8 cellular contexts compared by ENCODE assay signal in the genomic region with DNA sequence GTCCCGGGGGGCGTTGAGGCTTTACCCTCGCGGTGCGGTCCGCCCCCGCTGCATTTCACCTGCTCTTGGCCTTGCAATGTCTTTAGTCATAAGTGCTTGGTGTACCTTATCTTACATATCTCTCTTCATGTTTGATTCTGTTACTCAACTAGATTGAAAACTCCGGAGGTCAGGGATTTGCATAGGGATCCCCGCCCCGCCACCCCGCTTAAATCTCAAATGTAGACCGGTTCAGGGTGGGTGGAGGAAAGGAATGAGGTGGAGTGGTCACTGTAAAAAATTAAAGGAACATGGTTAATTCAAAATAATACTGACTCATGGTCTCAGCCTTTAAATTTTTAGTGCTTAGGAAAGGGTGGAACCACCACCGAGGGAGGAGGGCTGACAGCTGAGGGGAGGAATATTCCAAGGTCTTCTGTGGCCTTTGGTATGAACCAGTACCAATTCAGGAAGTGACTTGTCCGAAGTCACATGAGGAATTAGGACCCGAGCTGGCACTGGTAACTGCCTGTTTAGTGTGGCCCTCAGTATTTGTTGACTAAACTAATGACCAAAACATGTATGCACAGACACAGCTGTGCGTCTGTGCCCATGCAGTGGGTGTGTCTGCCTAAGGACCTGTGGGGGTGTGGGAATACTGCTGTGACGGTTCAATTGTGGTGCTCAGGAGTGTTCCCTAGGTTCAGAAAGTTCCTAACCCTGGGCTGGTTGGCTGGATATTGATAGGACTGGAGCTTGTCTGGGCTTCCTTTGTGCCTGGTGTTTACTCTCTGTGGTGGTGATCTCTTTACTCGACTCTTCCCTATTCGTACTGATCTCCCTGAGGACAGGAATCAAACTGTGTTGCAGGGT. TPM values are rescaled to one million over a fixed set of nuclear protein-coding genes. Genes with fewer than 3 reads are reported as not detected.
DNase-seq lines count a peak whose midpoint lies in the region; ATAC-seq and TF ChIP-seq lines count a peak whose summit lies in the region.

No MANE protein-coding gene starts in this region.

- peak overlapping the region; percentile 65 to 79 (median 79) for H3K4me3 ChIP-seq in liver (ENCODE audit: low read depth in 1 of 3, low read length in 3 of 3)

- H3K4me1 ChIP-seq in liver (ENCODE audit: control insufficient read depth in 4 of 4, insufficient read depth in 4 of 4, low read length in 3 of 4) = peaks cover 0 to 19% (median 11%) of the 10 kb centered on the region in 4 donors

- peak; percentile 33 for ATAC-seq in GM21360 (IDR thresholded peaks at IDR 0.05; ENCODE audit: unreplicated experiment)

- H3K27ac Mint-ChIP-seq in T-helper 1 cell treated with Interleukin-12 subunit alpha and Interleukin-12 subunit beta and Interleukin-4 antibody, amounts not matched to agents 30 μg/mL and 1 μg/mL, for 36 hours = peak overlapping the region; percentile 94

- H3K4me3 Mint-ChIP-seq in T-helper 1 cell treated with Interleukin-12 subunit alpha and Interleukin-12 subunit beta and Interleukin-4 antibody, amounts not matched to agents 30 μg/mL and 1 μg/mL, for 36 hours = peak overlapping the region; percentile 95

- H3K4me1 Mint-ChIP-seq in T-helper 1 cell treated with Interleukin-12 subunit alpha and Interleukin-12 subunit beta and Interleukin-4 antibody, amounts not matched to agents 30 μg/mL and 1 μg/mL, for 36 hours (ENCODE audit: low read depth) = peaks cover 48% of the 10 kb centered on the region

- under 1% methylated on average over 19 of the region's 19 CpGs for WGBS in liver

- H3K27me3 ChIP-seq in liver (ENCODE audit: control insufficient read depth in 4 of 4, insufficient read depth in 4 of 4, low read length in 3 of 4) = no peaks in the 10 kb centered on the region

- TF ChIP-seq CTCF in liver (IDR thresholded peaks at IDR 0.05; ENCODE audit: low read depth, low read length, missing input control) = no peak

- H3K27me3 Mint-ChIP-seq in T-helper 1 cell treated with Interleukin-12 subunit alpha and Interleukin-12 subunit beta and Interleukin-4 antibody, amounts not matched to agents 30 μg/mL and 1 μg/mL, for 36 hours (ENCODE audit: low read depth) = no peaks in the 10 kb centered on the region

- no peaks in the 10 kb centered on the region for H3K9me3 ChIP-seq in liver (ENCODE audit: control insufficient read depth in 4 of 4, low read length in 3 of 4)

- H3K9me3 Mint-ChIP-seq in T-helper 1 cell treated with Interleukin-12 subunit alpha and Interleukin-12 subunit beta and Interleukin-4 antibody, amounts not matched to agents 30 μg/mL and 1 μg/mL, for 36 hours = no peaks in the 10 kb centered on the region

- no peak for TF ChIP-seq RAD21 in liver (IDR thresholded peaks at IDR 0.05)

- H3K9ac ChIP-seq in liver (ENCODE audit: low read depth in 1 of 2, low read length in 2 of 2) = peak overlapping the region; percentile 67 to 75

- H3K27ac ChIP-seq in cingulate gyrus (ENCODE audit: low read depth, low read length) = peak overlapping the region; percentile 39
- peak overlapping the region; percentile 93 to 97 for H3K27ac ChIP-seq in liver (ENCODE audit: low read depth in 1 of 2, low read length in 2 of 2)

- peaks cover 23% of the 10 kb centered on the region for H3K36me3 Mint-ChIP-seq in T-helper 1 cell treated with Interleukin-12 subunit alpha and Interleukin-12 subunit beta and Interleukin-4 antibody, amounts not matched to agents 30 μg/mL and 1 μg/mL, for 36 hours (ENCODE audit: low read depth)

- H3K36me3 ChIP-seq in liver (ENCODE audit: control insufficient read depth in 4 of 4, insufficient read depth in 3 of 4, low read depth in 1 of 4, low read length in 3 of 4) = no peaks in the 10 kb centered on the region

- DNase-seq in EH (ENCODE audit: low read depth) (peak; percentile 69), HT-29 (ENCODE audit: low spot score) (peak; percentile 67), hippocampal formation (lab: John Stamatoyannopoulos, UW) (no peak)
- DNase-seq in stimulated activated CD8-positive, alpha-beta memory T cell treated with anti-CD3 and anti-CD28 coated beads, Interleukin-15, amount 100 ng/mL, for 24 hours (ENCODE audit: low read depth) = peak; percentile 20

TF ChIP-seq in liver, 16 proteins besides CTCF, POLR2A, EP300 and RAD21:
- TF ChIP-seq RXRA (IDR thresholded peaks at IDR 0.05) (peak in 1 of 2 donors; percentile 40), HNF4G (IDR thresholded peaks at IDR 0.05) (no peak), GABPA (IDR thresholded peaks at IDR 0.05 in 1 of 2, conservative IDR thresholded peaks at IDR 0.05 in 1 of 2) (no peak), YY1 (IDR thresholded peaks at IDR 0.05) (no peak), JUND (IDR thresholded peaks at IDR 0.05) (no peak), FOXA2 (IDR thresholded peaks at IDR 0.05) (peak; percentile 53), NR2F2 (IDR thresholded peaks at IDR 0.05) (peak; percentile 15), FOXA1 (IDR thresholded peaks at IDR 0.05) (no peak), REST (IDR thresholded peaks at IDR 0.05) (peak; percentile 51), SP1 (IDR thresholded peaks at IDR 0.05) (peak; percentile 26), ZBTB33 (IDR thresholded peaks at IDR 0.05) (no peak), HNF4A (conservative IDR thresholded peaks at IDR 0.05) (peak in 1 of 2 donors; percentile 38), EGR1 (IDR thresholded peaks at IDR 0.05; ENCODE audit: low read depth in 2 of 2) (no peak), TAF1 (conservative IDR thresholded peaks at IDR 0.05) (peak; percentile 24)
- TF ChIP-seq, protein P1, sequence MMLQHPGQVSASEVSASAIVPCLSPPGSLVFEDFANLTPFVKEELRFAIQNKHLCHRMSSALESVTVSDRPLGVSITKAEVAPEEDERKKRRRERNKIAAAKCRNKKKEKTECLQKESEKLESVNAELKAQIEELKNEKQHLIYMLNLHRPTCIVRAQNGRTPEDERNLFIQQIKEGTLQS (IDR thresholded peaks at IDR 0.05) = no peak
- TF ChIP-seq, protein P2, sequence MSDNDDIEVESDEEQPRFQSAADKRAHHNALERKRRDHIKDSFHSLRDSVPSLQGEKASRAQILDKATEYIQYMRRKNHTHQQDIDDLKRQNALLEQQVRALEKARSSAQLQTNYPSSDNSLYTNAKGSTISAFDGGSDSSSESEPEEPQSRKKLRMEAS (IDR thresholded peaks at IDR 0.05) = peak; percentile 47
TF ChIP-seq in liver: peak in this region for 8.

RNA-seq across cellular contexts. Expression of gene PLEKHB2, which starts 1.0 kb away (rescaled TPM):
- 85.1 and 93.9 TPM in 2 replicates for total RNA-seq in HT-29 (2014; rRNA removed; shearing (Covaris generic))
- total RNA-seq in liver = 10 to 100 TPM; 26.6 to 34.9 TPM
- polyA plus RNA-seq in liver = 10 to 100 TPM in 1 of 2 donors, 1 to 10 TPM in 1; 8.6 to 11.0 TPM

RNA-seq across cellular contexts. Expression of gene FAM168B, which starts 12.9 kb away (rescaled TPM):
- total RNA-seq in HT-29 (2014; rRNA removed; shearing (Covaris generic)) = 104 TPM in 2 replicates
- total RNA-seq in liver = 10 to 100 TPM; 32.4 to 62.3 TPM
- 10 to 100 TPM; 13.9 to 29.3 TPM for polyA plus RNA-seq in liver

Comparison
In these comparisons a context has a peak if more than half of its experiments do, and no peak if none do; other contexts are left out.
1. DNase-seq: peak in EH (single experiment), HT-29 (single experiment) and stimulated activated CD8-positive, alpha-beta memory T cell treated with anti-CD3 and anti-CD28 coated beads, Interleukin-15, amount 100 ng/mL, for 24 hours (single experiment); none in hippocampal formation (0 of 2).